Comparison of ENCODE assay signal across 8 cellular contexts in the genomic region with DNA sequence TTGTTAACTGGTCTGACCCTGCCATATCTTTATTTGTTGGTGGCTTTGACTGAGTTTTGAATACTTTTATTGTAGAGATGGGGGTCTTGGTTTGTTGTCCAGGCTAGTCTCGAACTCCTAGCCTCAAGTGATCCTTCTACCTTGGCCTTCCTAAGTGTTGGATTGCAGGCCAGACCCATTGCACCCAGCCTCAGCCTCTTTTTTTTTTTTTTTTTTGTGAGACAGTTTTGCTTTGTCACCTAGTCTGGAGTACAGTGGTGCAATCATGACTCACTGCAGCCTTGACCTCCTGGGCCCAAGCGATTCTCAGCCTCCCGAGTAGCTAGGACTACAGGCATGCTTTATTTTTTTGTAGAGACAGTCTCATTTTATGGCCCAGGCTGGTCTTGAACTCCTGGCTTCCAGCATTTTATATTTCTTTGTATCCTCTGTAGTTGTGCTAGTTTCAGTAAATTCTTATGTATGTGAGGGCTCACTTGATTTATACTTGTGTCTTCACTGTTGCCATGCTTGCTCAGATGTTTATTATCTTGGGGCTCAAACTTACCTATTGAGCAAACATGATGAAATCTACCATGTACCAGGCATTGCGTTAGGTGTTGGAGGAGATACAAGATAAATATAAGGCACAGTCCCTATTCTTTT. TPM values are rescaled to one million over a fixed set of nuclear protein-coding genes. Genes with fewer than 3 reads are reported as not detected.
DNase-seq lines count a peak whose midpoint lies in the region; ATAC-seq and TF ChIP-seq lines count a peak whose summit lies in the region.

No MANE protein-coding gene starts in this region.

- peak overlapping the region; percentile 26 for H3K9ac ChIP-seq in mammary epithelial cell (ENCODE audit: insufficient read depth, low read length)

- CTCF ChIA-PET in mammary epithelial cell (lab: Charles Lee; ENCODE audit: low non-redundant PET): interaction anchor here (0.6 to 0.7 kb wide), 2 partner anchors 88 to 1611 kb away, joined by 6 to 9 read pairs; no protein-coding TSS in a partner anchor

- H3K4me3 ChIP-seq in MG63: no peak overlapping the region
- H3K4me3 ChIP-seq in mammary epithelial cell (replicated peaks in 1 of 3; ENCODE audit: insufficient read depth in 1 of 3, low read depth in 2 of 3, low read length in 3 of 3): no peak overlapping the region

- BruUV-seq in mammary epithelial cell (replicated peaks; lab: Mats Ljungman, UMichigan): no TSS peak

- H3K4me2 ChIP-seq in mammary epithelial cell (ENCODE audit: insufficient read depth, low read depth, low read length): peak overlapping the region; percentile 10

- H3K9me3 ChIP-seq in MG63: no peaks in the 10 kb centered on the region
- no peaks in the 10 kb centered on the region for H3K9me3 ChIP-seq in mammary epithelial cell (replicated peaks; ENCODE audit: insufficient read depth, low read length)

- dilution Hi-C loops in mammary epithelial cell (cut with HindIII; ENCODE audit: low sequenced_read_pairs): no loop called here

- no peak overlapping the region for H2AFZ ChIP-seq in mammary epithelial cell (ENCODE audit: low read depth, low read length)

- no peak for ATAC-seq in GM19035 (IDR thresholded peaks at IDR 0.05; ENCODE audit: unreplicated experiment)

- no peak for TF ChIP-seq CTCF in mammary epithelial cell (conservative IDR thresholded peaks at IDR 0.05 in 1 of 2, IDR thresholded peaks at IDR 0.05 in 1 of 2; ENCODE audit: extremely low read depth in 1 of 2, insufficient read depth in 1 of 2, low read depth in 1 of 2, low read length in 2 of 2)

- WGBS in mammary epithelial cell (ENCODE audit: low coverage, missing lambda C conversion rate): 25% methylated on average over 4 of the region's 4 CpGs

- peaks cover 18% of the 10 kb centered on the region for H3K4me1 ChIP-seq in mammary epithelial cell (ENCODE audit: insufficient read depth, low read length)

- H3K27ac ChIP-seq in mammary epithelial cell (ENCODE audit: insufficient read depth, low read depth, low read length): peak overlapping the region; percentile 90

- in situ Hi-C loops in mammary epithelial cell (cut with MboI; ENCODE audit: low sequenced_read_pairs in 2 of 2): no loop called here

- intact Hi-C loops in mammary epithelial cell (cut with micrococcal nuclease): no loop called here

- H3K36me3 ChIP-seq in MG63 (peaks cover 62% of the 10 kb centered on the region), mammary epithelial cell (ENCODE audit: insufficient read depth, low read length) (peaks cover 3% of the 10 kb centered on the region)

- peaks cover 96% of the 10 kb centered on the region for H3K79me2 ChIP-seq in mammary epithelial cell (ENCODE audit: insufficient read depth, low read length)

- no peaks in the 10 kb centered on the region for H3K27me3 ChIP-seq in MG63
- H3K27me3 ChIP-seq in mammary epithelial cell (ENCODE audit: insufficient read depth, low read length): no peaks in the 10 kb centered on the region

- DNase-seq in AG20443 (ENCODE audit: low spot score) (peak; percentile 51), MG63 (peak; percentile 84), mammary epithelial cell (peak; percentile 85), mucosa of gallbladder (ENCODE audit: low spot score) (peak; percentile 67), NCI-H2081 (lab: John Stamatoyannopoulos, UW) (no peak), pons (ENCODE audit: low spot score) (no peak), cerebellar cortex (ENCODE audit: low spot score) (no peak)

- H4K20me1 ChIP-seq in mammary epithelial cell (ENCODE audit: insufficient read depth, low read length): peaks cover 3% of the 10 kb centered on the region

RNA-seq across cellular contexts. Expression of a gene that starts 24.1 kb away (rescaled TPM):
- total RNA-seq in MG63 (2014; rRNA removed; shearing (Covaris generic); ENCODE audit: low replicate concordance): 77.6 and 84.6 TPM in 2 replicates
- 100 to 1,000 TPM; 106 to 128 TPM for total RNA-seq in mammary epithelial cell
- 53.2 TPM for polyA plus RNA-seq in mammary epithelial cell
- polyA minus RNA-seq in mammary epithelial cell: 71.6 TPM
- 81.1 TPM for total RNA-seq in mucosa of gallbladder

RNA-seq across cellular contexts. Expression of a gene that starts 57.8 kb away (rescaled TPM):
- total RNA-seq in MG63 (2014; rRNA removed; shearing (Covaris generic); ENCODE audit: low replicate concordance): 0.03 TPM in 1 of 2 replicates, not detected in the other
- total RNA-seq in mammary epithelial cell (10 to 100 TPM in 1 of 2 donors, 1 to 10 TPM in 1; 7.8 to 26.0 TPM), mucosa of gallbladder (12.1 TPM)
- 6.3 TPM for polyA plus RNA-seq in mammary epithelial cell
- 6.4 TPM for polyA minus RNA-seq in mammary epithelial cell

Comparison
In these comparisons a context has a peak if more than half of its experiments do, and no peak if none do; other contexts are left out.
1. DNase-seq: peak in AG20443 (single experiment), MG63 (single experiment), mammary epithelial cell (single experiment) and mucosa of gallbladder (single experiment); none in NCI-H2081 (0 of 2), pons (single experiment) and cerebellar cortex (single experiment).